In genomic region chr7:29463504-29464158, GRCh38 we compare ENCODE assay signal across 24 cellular contexts.
"Had no signal": no experiment of that assay in that cellular context is flagged by ENCODE, and none has a peak within 500 bp of the region (broad histone marks: within the 10 kb centered on the region; RNA-seq: fewer than 3 reads in every experiment).

No MANE protein-coding gene starts in this region.

- H3K27ac Mint-ChIP-seq: activated CD4-positive, alpha-beta T cell treated with anti-CD3 and anti-CD28 coated beads, Interleukin-2, amount 10 ng/mL, durations not matched to agents 7 days and 5 days; activated CD8-positive, alpha-beta memory T cell treated with anti-CD3 and anti-CD28 coated beads, Interleukin-2, amount 10 ng/mL, durations not matched to agents 7 days and 5 days; activated CD8-positive, alpha-beta T cell treated with anti-CD3 and anti-CD28 coated beads for 36 hours; activated naive CD8-positive, alpha-beta T cell treated with anti-CD3 and anti-CD28 coated beads, Interleukin-2, amount 50 U/mL, for 24 hours; activated T-helper 1 cell treated with anti-CD3 and anti-CD28 coated beads, Interleukin-12 subunit alpha, Interleukin-12 subunit beta, Interleukin-2, Interleukin-4 antibody, amounts not matched to agents 30 ng/mL and 10 ng/mL and 1 ng/mL, durations not matched to agents 14 hours and 24 hours and 36 hours; dendritic cell treated with granulocyte-macrophage colony-stimulating factor and Interleukin-4, amounts not matched to agents 40 ng/mL and 50 ng/mL, for 4 days; nephron; type B pancreatic cell had no signal

- H3K9me3 Mint-ChIP-seq: activated CD4-positive, alpha-beta T cell treated with anti-CD3 and anti-CD28 coated beads, Interleukin-2, amount 10 ng/mL, durations not matched to agents 7 days and 5 days; activated CD8-positive, alpha-beta T cell treated with anti-CD3 and anti-CD28 coated beads for 36 hours; activated naive CD8-positive, alpha-beta T cell treated with anti-CD3 and anti-CD28 coated beads, Interleukin-2, amount 50 U/mL, for 24 hours; activated T-helper 1 cell treated with anti-CD3 and anti-CD28 coated beads, Interleukin-12 subunit alpha, Interleukin-12 subunit beta, Interleukin-2, Interleukin-4 antibody, amounts not matched to agents 30 ng/mL and 10 ng/mL and 1 ng/mL, durations not matched to agents 14 hours and 24 hours and 36 hours; dendritic cell treated with granulocyte-macrophage colony-stimulating factor and Interleukin-4, amounts not matched to agents 40 ng/mL and 50 ng/mL, for 4 days; nephron; type B pancreatic cell had no signal

- H3K36me3 Mint-ChIP-seq: activated CD8-positive, alpha-beta memory T cell treated with anti-CD3 and anti-CD28 coated beads, Interleukin-2, amount 10 ng/mL, durations not matched to agents 7 days and 5 days; type B pancreatic cell had no signal

- H3K36me3 ChIP-seq: pancreas, sigmoid colon, vagina had no signal

- ATAC-seq: activated CD8-positive, alpha-beta memory T cell treated with anti-CD3 and anti-CD28 coated beads, Interleukin-2, amount 10 ng/mL, durations not matched to agents 7 days and 5 days; activated CD8-positive, alpha-beta T cell treated with anti-CD3 and anti-CD28 coated beads for 36 hours; activated naive CD8-positive, alpha-beta T cell treated with anti-CD3 and anti-CD28 coated beads, Interleukin-2, amount 50 U/mL, for 24 hours; esophagus mucosa had no signal

- H3K4me3 ChIP-seq: pancreas, sigmoid colon, testis, vagina had no signal

- H3K27me3 ChIP-seq: pancreas, sigmoid colon, testis, vagina had no signal

- H3K27me3 Mint-ChIP-seq: activated CD4-positive, alpha-beta T cell treated with anti-CD3 and anti-CD28 coated beads, Interleukin-2, amount 10 ng/mL, durations not matched to agents 7 days and 5 days; activated CD8-positive, alpha-beta memory T cell treated with anti-CD3 and anti-CD28 coated beads, Interleukin-2, amount 10 ng/mL, durations not matched to agents 7 days and 5 days; activated CD8-positive, alpha-beta T cell treated with anti-CD3 and anti-CD28 coated beads for 36 hours; activated naive CD8-positive, alpha-beta T cell treated with anti-CD3 and anti-CD28 coated beads, Interleukin-2, amount 50 U/mL, for 24 hours; dendritic cell treated with granulocyte-macrophage colony-stimulating factor and Interleukin-4, amounts not matched to agents 40 ng/mL and 50 ng/mL, for 4 days; type B pancreatic cell had no signal

- DNase-seq: activated CD4-positive, alpha-beta T cell treated with anti-CD3 and anti-CD28 coated beads, Interleukin-2, amount 10 ng/mL, durations not matched to agents 7 days and 5 days; activated CD4-positive, CD25-positive, alpha-beta regulatory T cell treated with anti-CD3 and anti-CD28 coated beads, Interleukin-2, amount 50 U/mL, for 72 hours; activated CD8-positive, alpha-beta memory T cell treated with anti-CD3 and anti-CD28 coated beads, Interleukin-2, amount 10 ng/mL, durations not matched to agents 7 days and 5 days; activated CD8-positive, alpha-beta T cell treated with anti-CD3 and anti-CD28 coated beads for 36 hours; activated gamma-delta T cell; activated naive CD4-positive, alpha-beta T cell treated with anti-CD3 and anti-CD28 coated beads, Interleukin-2, amount 50 U/mL, for 16 hours; activated naive CD8-positive, alpha-beta T cell treated with anti-CD3 and anti-CD28 coated beads, Interleukin-2, amount 50 U/mL, for 24 hours; activated T-cell treated with anti-CD3 and anti-CD28 coated beads for 4 hours; effector memory CD4-positive, alpha-beta T cell; foreskin melanocyte; hippocampal formation; pancreas; sigmoid colon; stimulated activated CD4-positive, alpha-beta T cell treated with anti-CD3 and anti-CD28 coated beads, Interleukin-2, amount 100 ng/mL, for 48 hours; stimulated activated naive CD4-positive, alpha-beta T cell; SW 1271; testis had no signal

- H3K27ac ChIP-seq: pancreas, sigmoid colon, testis, vagina, VCaP had no signal

- H3K4me1 ChIP-seq: sigmoid colon, testis, vagina had no signal

- H3K4me3 Mint-ChIP-seq: activated CD4-positive, alpha-beta T cell treated with anti-CD3 and anti-CD28 coated beads, Interleukin-2, amount 10 ng/mL, durations not matched to agents 7 days and 5 days; activated CD8-positive, alpha-beta memory T cell treated with anti-CD3 and anti-CD28 coated beads, Interleukin-2, amount 10 ng/mL, durations not matched to agents 7 days and 5 days; activated CD8-positive, alpha-beta T cell treated with anti-CD3 and anti-CD28 coated beads for 36 hours; activated naive CD8-positive, alpha-beta T cell treated with anti-CD3 and anti-CD28 coated beads, Interleukin-2, amount 50 U/mL, for 24 hours; activated T-helper 1 cell treated with anti-CD3 and anti-CD28 coated beads, Interleukin-12 subunit alpha, Interleukin-12 subunit beta, Interleukin-2, Interleukin-4 antibody, amounts not matched to agents 30 ng/mL and 10 ng/mL and 1 ng/mL, durations not matched to agents 14 hours and 24 hours and 36 hours; dendritic cell treated with granulocyte-macrophage colony-stimulating factor and Interleukin-4, amounts not matched to agents 40 ng/mL and 50 ng/mL, for 4 days; nephron; type B pancreatic cell had no signal

- H3K9me3 ChIP-seq: pancreas, sigmoid colon, testis, vagina had no signal

- H3K4me1 Mint-ChIP-seq: activated CD4-positive, alpha-beta T cell treated with anti-CD3 and anti-CD28 coated beads, Interleukin-2, amount 10 ng/mL, durations not matched to agents 7 days and 5 days; activated CD8-positive, alpha-beta memory T cell treated with anti-CD3 and anti-CD28 coated beads, Interleukin-2, amount 10 ng/mL, durations not matched to agents 7 days and 5 days; activated naive CD8-positive, alpha-beta T cell treated with anti-CD3 and anti-CD28 coated beads, Interleukin-2, amount 50 U/mL, for 24 hours had no signal
